In the genomic region with DNA sequence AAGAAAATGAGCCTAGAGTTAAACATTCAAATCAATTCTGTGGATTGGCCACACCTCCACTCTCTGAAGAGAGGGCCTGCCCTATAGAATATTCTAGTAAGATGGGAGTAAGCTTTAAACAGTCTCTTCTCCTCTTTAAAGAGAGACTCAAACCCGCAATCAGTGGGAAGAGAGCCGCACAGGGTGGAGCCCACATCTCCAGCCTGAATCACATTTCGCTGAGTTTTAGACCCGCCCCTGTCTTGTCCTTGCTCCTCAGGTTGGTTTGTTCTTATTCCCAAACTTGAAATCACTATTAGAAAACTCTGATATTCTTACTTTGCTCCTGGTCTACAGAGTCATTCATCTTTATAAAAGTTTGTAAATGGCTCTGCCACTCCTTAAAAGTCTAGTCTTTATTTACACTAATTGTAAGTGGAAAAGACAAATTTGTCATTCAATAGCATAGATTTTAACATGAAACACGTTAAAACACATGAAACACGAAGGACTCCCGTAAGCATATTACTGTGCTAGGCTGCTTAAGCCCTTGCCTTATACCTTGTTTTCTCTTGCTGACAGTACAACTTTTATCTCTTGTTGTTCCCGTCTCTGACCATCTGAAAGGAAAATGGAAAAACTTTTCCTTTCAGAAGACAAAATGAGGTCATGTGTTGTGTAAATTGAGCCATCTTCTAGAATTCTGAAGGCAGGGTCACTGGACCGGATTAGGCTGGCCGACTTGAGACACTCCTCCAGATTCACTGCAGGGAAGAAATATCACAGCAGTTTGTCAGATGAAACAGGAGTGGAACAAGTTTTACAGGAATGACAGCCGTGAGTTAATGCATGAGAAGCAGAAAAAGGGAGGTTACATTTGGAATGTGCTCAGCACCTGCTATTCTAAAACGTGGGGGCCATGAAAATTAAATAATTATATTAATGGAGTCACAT, we compare ENCODE assay signal across 19 cellular contexts. TPM values are rescaled to one million over a fixed set of nuclear protein-coding genes. Genes with fewer than 3 reads are reported as not detected.
DNase-seq lines count a peak whose midpoint lies in the region; ATAC-seq, FAIRE-seq and TF ChIP-seq lines count a peak whose summit lies in the region.
"Had no signal": no experiment of that assay in that cellular context is flagged by ENCODE, and none has a peak within 500 bp of the region (broad histone marks: within the 10 kb centered on the region; RNA-seq: fewer than 3 reads in every experiment).

No MANE protein-coding gene starts in this region.

- TF ChIP-seq CTCF in Caco-2 (IDR thresholded peaks at IDR 0.05; ENCODE audit: insufficient read depth in 1 of 2, low read depth in 1 of 2, low read length in 1 of 2, severe bottlenecking in 1 of 2, unreplicated experiment in 1 of 2), result no peak
- TF ChIP-seq CTCF in kidney (IDR thresholded peaks at IDR 0.05; ENCODE audit: borderline replicate concordance, extremely low read depth, insufficient read depth), result no peak

- peak; percentile 34 to 39 for DNase-seq in Caco-2
- peak; percentile 40 for DNase-seq in NCI-H226
- no peak for DNase-seq in activated naive CD8-positive, alpha-beta T cell treated with anti-CD3 and anti-CD28 coated beads, Interleukin-2, amount 50 U/mL, for 24 hours
- no peak for DNase-seq in A172 (ENCODE audit: low spot score)
- DNase-seq in CD8-positive, alpha-beta memory T cell, result no peak
- no peak for DNase-seq in kidney
- DNase-seq: activated CD4-positive, alpha-beta memory T cell treated with anti-CD3 and anti-CD28 coated beads for 36 hours; activated T-cell treated with anti-CD3 and anti-CD28 coated beads, Interleukin-2, amount 50 U/mL, for 72 hours; amniotic stem cell; cerebellar nuclear complex; glutamatergic neuron; left cardiac atrium; NCI-H345 had no signal

- no peaks in the 10 kb centered on the region for H3K9me3 Mint-ChIP-seq in Caco-2 (ENCODE audit: unreplicated experiment)
- peaks cover 5% of the 10 kb centered on the region for H3K9me3 Mint-ChIP-seq in activated naive CD8-positive, alpha-beta T cell treated with anti-CD3 and anti-CD28 coated beads, Interleukin-2, amount 50 U/mL, for 24 hours
- peaks cover 0 to 9% (median 3%) of the 10 kb centered on the region in 5 donors for H3K9me3 Mint-ChIP-seq in CD8-positive, alpha-beta memory T cell
- H3K9me3 Mint-ChIP-seq: activated CD4-positive, alpha-beta memory T cell treated with anti-CD3 and anti-CD28 coated beads for 36 hours; activated T-cell treated with anti-CD3 and anti-CD28 coated beads, Interleukin-2, amount 50 U/mL, for 72 hours had no signal

- intact Hi-C loops in Caco-2 (cut with micrococcal nuclease; ENCODE audit: unreplicated experiment) (no loop called here), kidney (cut with DNase I) (no loop called here)

- no peaks in the 10 kb centered on the region for H3K36me3 Mint-ChIP-seq in Caco-2 (ENCODE audit: insufficient read depth, unreplicated experiment)
- no peaks in the 10 kb centered on the region for H3K36me3 Mint-ChIP-seq in activated naive CD8-positive, alpha-beta T cell treated with anti-CD3 and anti-CD28 coated beads, Interleukin-2, amount 50 U/mL, for 24 hours (ENCODE audit: low read depth)
- H3K36me3 Mint-ChIP-seq in CD8-positive, alpha-beta memory T cell, result no peaks in the 10 kb centered on the region
- H3K36me3 Mint-ChIP-seq: activated CD4-positive, alpha-beta memory T cell treated with anti-CD3 and anti-CD28 coated beads for 36 hours had no signal

- POLR2A ChIA-PET in Caco-2 (lab: Charles Lee), result no interaction called here
- POLR2A ChIA-PET in CD8-positive, alpha-beta memory T cell (lab: Charles Lee), result no interaction called here

- H3K27me3 ChIP-seq in Caco-2 (replicated peaks; ENCODE audit: control insufficient read depth, insufficient read depth, low read length) (no peaks in the 10 kb centered on the region), neuron (ENCODE audit: insufficient read depth, low read length) (no peaks in the 10 kb centered on the region)
- H3K27me3 ChIP-seq in CD8-positive, alpha-beta memory T cell (ENCODE audit: insufficient read depth, low read length, poor library complexity, severe bottlenecking), result no peaks in the 10 kb centered on the region

- H3K36me3 ChIP-seq in Caco-2 (ENCODE audit: control insufficient read depth, insufficient read depth, low read length) (no peaks in the 10 kb centered on the region), neuron (ENCODE audit: insufficient read depth, low read length) (no peaks in the 10 kb centered on the region), kidney (ENCODE audit: control insufficient read depth in 1 of 2, insufficient read depth in 2 of 2, low read length in 2 of 2) (no peaks in the 10 kb centered on the region)
- no peaks in the 10 kb centered on the region for H3K36me3 ChIP-seq in CD8-positive, alpha-beta memory T cell (ENCODE audit: insufficient read depth, low read length)

- H3K4me3 ChIP-seq in Caco-2 (ENCODE audit: low read depth, low read length), result no peak overlapping the region
- no peak overlapping the region for H3K4me3 ChIP-seq in neuron (ENCODE audit: low read length)
- H3K4me3 ChIP-seq in CD8-positive, alpha-beta memory T cell (ENCODE audit: low read length), result no peak overlapping the region
- no peak overlapping the region for H3K4me3 ChIP-seq in kidney (ENCODE audit: low read length in 2 of 2)

- H3K4me1 ChIP-seq in Caco-2, result peaks cover 5% of the 10 kb centered on the region; the same call in 1 of the 2 replicates
- H3K4me1 ChIP-seq in neuron (ENCODE audit: insufficient read depth, low read length), result peaks cover 5% of the 10 kb centered on the region
- H3K4me1 ChIP-seq in CD8-positive, alpha-beta memory T cell (ENCODE audit: insufficient read depth, low read length), result no peaks in the 10 kb centered on the region
- H3K4me1 ChIP-seq in kidney (ENCODE audit: control insufficient read depth in 1 of 2, insufficient read depth in 1 of 2, low read depth in 1 of 2, low read length in 2 of 2), result no peaks in the 10 kb centered on the region

- no peak overlapping the region for H3K9ac ChIP-seq in kidney (ENCODE audit: low read length in 2 of 2)

- H3K4me1 Mint-ChIP-seq in Caco-2 (ENCODE audit: low read depth, unreplicated experiment), result no peaks in the 10 kb centered on the region
- no peaks in the 10 kb centered on the region for H3K4me1 Mint-ChIP-seq in activated naive CD8-positive, alpha-beta T cell treated with anti-CD3 and anti-CD28 coated beads, Interleukin-2, amount 50 U/mL, for 24 hours
- no peaks in the 10 kb centered on the region for H3K4me1 Mint-ChIP-seq in CD8-positive, alpha-beta memory T cell

- peak overlapping the region; percentile 67 for H3K4me3 Mint-ChIP-seq in Caco-2 (ENCODE audit: unreplicated experiment)
- H3K4me3 Mint-ChIP-seq in activated naive CD8-positive, alpha-beta T cell treated with anti-CD3 and anti-CD28 coated beads, Interleukin-2, amount 50 U/mL, for 24 hours, result no peak overlapping the region
- H3K4me3 Mint-ChIP-seq in CD8-positive, alpha-beta memory T cell, result no peak overlapping the region
- H3K4me3 Mint-ChIP-seq: activated CD4-positive, alpha-beta memory T cell treated with anti-CD3 and anti-CD28 coated beads for 36 hours; activated T-cell treated with anti-CD3 and anti-CD28 coated beads, Interleukin-2, amount 50 U/mL, for 72 hours had no signal

- BruUV-seq in Caco-2 (replicated peaks; lab: Mats Ljungman, UMichigan), result no TSS peak

- H2AFZ ChIP-seq in neuron (ENCODE audit: low read depth, low read length), result peak overlapping the region; percentile 91

- ATAC-seq in esophagus mucosa, result peak; percentile 92
- no peak for ATAC-seq in activated naive CD8-positive, alpha-beta T cell treated with anti-CD3 and anti-CD28 coated beads, Interleukin-2, amount 50 U/mL, for 24 hours
- ATAC-seq: activated T-cell treated with anti-CD3 and anti-CD28 coated beads, Interleukin-2, amount 50 U/mL, for 72 hours had no signal

- FAIRE-seq in kidney (lab: Jason Lieb, UNC), result no peak
- FAIRE-seq: D721Med, endometrium had no signal

- H3K27ac ChIP-seq in CD8-positive, alpha-beta memory T cell (ENCODE audit: low read depth, low read length), result no peak overlapping the region
- no peak overlapping the region for H3K27ac ChIP-seq in kidney (ENCODE audit: low read depth in 2 of 2, low read length in 2 of 2)

- H3K9me3 ChIP-seq in Caco-2 (no peaks in the 10 kb centered on the region), neuron (ENCODE audit: low read length) (no peaks in the 10 kb centered on the region), kidney (ENCODE audit: control insufficient read depth in 1 of 2, low read length in 2 of 2) (no peaks in the 10 kb centered on the region)
- H3K9me3 ChIP-seq in CD8-positive, alpha-beta memory T cell (ENCODE audit: low read length), result no peaks in the 10 kb centered on the region

- H3K27ac Mint-ChIP-seq in Caco-2 (ENCODE audit: unreplicated experiment), result no peak overlapping the region
- no peak overlapping the region for H3K27ac Mint-ChIP-seq in activated naive CD8-positive, alpha-beta T cell treated with anti-CD3 and anti-CD28 coated beads, Interleukin-2, amount 50 U/mL, for 24 hours
- H3K27ac Mint-ChIP-seq in CD8-positive, alpha-beta memory T cell, result no peak overlapping the region
- H3K27ac Mint-ChIP-seq: activated CD4-positive, alpha-beta memory T cell treated with anti-CD3 and anti-CD28 coated beads for 36 hours; activated T-cell treated with anti-CD3 and anti-CD28 coated beads, Interleukin-2, amount 50 U/mL, for 72 hours had no signal

- no peaks in the 10 kb centered on the region for H3K27me3 Mint-ChIP-seq in Caco-2 (ENCODE audit: insufficient read depth, unreplicated experiment)
- H3K27me3 Mint-ChIP-seq in activated naive CD8-positive, alpha-beta T cell treated with anti-CD3 and anti-CD28 coated beads, Interleukin-2, amount 50 U/mL, for 24 hours, result no peaks in the 10 kb centered on the region
- no peaks in the 10 kb centered on the region for H3K27me3 Mint-ChIP-seq in CD8-positive, alpha-beta memory T cell
- H3K27me3 Mint-ChIP-seq: activated CD4-positive, alpha-beta memory T cell treated with anti-CD3 and anti-CD28 coated beads for 36 hours had no signal

- CTCF ChIA-PET in Caco-2 (lab: Charles Lee), result no interaction called here
- CTCF ChIA-PET in CD8-positive, alpha-beta memory T cell (lab: Charles Lee), result no interaction called here

RNA-seq across cellular contexts. Expression of a gene that starts 5.6 kb away (rescaled TPM):
- 0.11 TPM in 1 of 2 replicates, not detected in the other for total RNA-seq in Caco-2 (2022)
- 0.52 TPM for total RNA-seq in esophagus mucosa
- total RNA-seq in A172 (2014; rRNA removed; shearing (Covaris generic)), result not detected in 2 replicates
- under 1 TPM; 0.11 to 0.18 TPM for total RNA-seq in CD8-positive, alpha-beta memory T cell
- 2.1 TPM for polyA plus RNA-seq in CD8-positive, alpha-beta memory T cell
- total RNA-seq in kidney, result not detected
- polyA plus RNA-seq in kidney (ENCODE audit: insufficient read depth, low read depth, low replicate concordance), result not detected
- total RNA-seq: myocyte, SK-MEL-5 had no signal

RNA-seq across cellular contexts. Expression of a gene that starts 54.9 kb away (rescaled TPM):
- total RNA-seq in Caco-2 (2022), result 21.7 and 22.7 TPM in 2 replicates
- total RNA-seq in esophagus mucosa, result 434 TPM
- not detected in 2 replicates for total RNA-seq in A172 (2014; rRNA removed; shearing (Covaris generic))
- total RNA-seq in CD8-positive, alpha-beta memory T cell, result not detected
- polyA plus RNA-seq in CD8-positive, alpha-beta memory T cell, result not detected
- total RNA-seq in kidney, result 19.8 TPM
- 4.1 TPM for polyA plus RNA-seq in kidney (ENCODE audit: insufficient read depth, low read depth, low replicate concordance)
- total RNA-seq: activated CD4-positive, alpha-beta memory T cell treated with anti-CD3 and anti-CD28 coated beads for 36 hours; activated T-cell treated with anti-CD3 and anti-CD28 coated beads, Interleukin-2, amount 50 U/mL, for 72 hours; myocyte had no signal

Comparison
In these comparisons a context has a peak if more than half of its experiments do, and no peak if none do; other contexts are left out.
1. DNase-seq: peak in Caco-2 (2 of 2) and NCI-H226 (single experiment); none in activated naive CD8-positive, alpha-beta T cell treated with anti-CD3 and anti-CD28 coated beads, Interleukin-2, amount 50 U/mL, for 24 hours (single experiment), A172 (single experiment), CD8-positive, alpha-beta memory T cell (0 of 5) and kidney (single experiment).
2. RNA of a gene that starts 54.9 kb away (total RNA-seq): 434 TPM in esophagus mucosa (single experiment), 21.7 to 22.7 TPM in Caco-2 and 19.8 TPM in kidney (single experiment); not detected in CD8-positive, alpha-beta memory T cell and not detected in A172; every median in the first group is over 10 times any median in the second.